ENCODE assay signal across 13 cellular contexts in genomic region chrX:9535101-9535500, GRCh38.
DNase-seq lines count a peak whose midpoint lies in the region; ATAC-seq and TF ChIP-seq lines count a peak whose summit lies in the region.
"Had no signal": no experiment of that assay in that cellular context is flagged by ENCODE, and none has a peak within 500 bp of the region (broad histone marks: within the 10 kb centered on the region; RNA-seq: fewer than 3 reads in every experiment).

No MANE protein-coding gene starts in this region.

- H2AK5ac ChIP-seq in H9 (ENCODE audit: insufficient read length, low read length): no peak overlapping the region

- H3K79me2 ChIP-seq in H9 (ENCODE audit: insufficient read depth, low read length): no peaks in the 10 kb centered on the region; the same call in 1 of the 2 replicates

- H4K5ac ChIP-seq in H9 (ENCODE audit: insufficient read length, low read depth, low read length): no peak overlapping the region

- H2BK12ac ChIP-seq in H9 (ENCODE audit: insufficient read length, low read depth, low read length): no peak overlapping the region

- H3K79me1 ChIP-seq in H9 (ENCODE audit: insufficient read depth, low read depth, low read length, poor library complexity, severe bottlenecking): no peaks in the 10 kb centered on the region

- no peak overlapping the region for H3K23ac ChIP-seq in H9 (ENCODE audit: insufficient read length, low read depth, low read length)

- peak overlapping the region in 2 of 3 experiments; percentile 75 to 81; a peak in 2 of 7 replicates for H3K27ac Mint-ChIP-seq in H9

- peaks cover 29 to 66% of the 10 kb centered on the region in 2 experiments for H3K4me1 Mint-ChIP-seq in H9

- H2BK20ac ChIP-seq in H9 (ENCODE audit: low read depth, low read length, poor library complexity, severe bottlenecking): no peak overlapping the region

- no peak overlapping the region for H2BK120ac ChIP-seq in H9 (ENCODE audit: low read depth, low read length, poor library complexity, severe bottlenecking)

- peaks cover 4 to 6% (median 4%) of the 10 kb centered on the region in 3 experiments; a peak in 6 of 7 replicates for H3K36me3 Mint-ChIP-seq in H9 (ENCODE audit: insufficient read depth in 1 of 3, low read depth in 3 of 3)

- peak overlapping the region; percentile 39; the same call in 1 of the 2 replicates for H3K27ac ChIP-seq in BLaER1
- no peak overlapping the region for H3K27ac ChIP-seq in H9 (ENCODE audit: insufficient read length, low read depth, low read length)
- peak overlapping the region; percentile 0; the same call in 1 of the 2 replicates for H3K27ac ChIP-seq in SJCRH30
- no peak overlapping the region for H3K27ac ChIP-seq in iPS-18a (ENCODE audit: low read length)
- H3K27ac ChIP-seq: Peyer's patch had no signal

- peaks cover 8% of the 10 kb centered on the region; the same call in 1 of the 2 replicates for H3K9me3 ChIP-seq in BLaER1
- H3K9me3 ChIP-seq in H9 (ENCODE audit: control insufficient read depth, low read depth, low read length): no peaks in the 10 kb centered on the region
- H3K9me3 ChIP-seq in SJCRH30 (replicated peaks): no peaks in the 10 kb centered on the region
- no peaks in the 10 kb centered on the region for H3K9me3 ChIP-seq in iPS-18a (ENCODE audit: control insufficient read depth, low read depth, low read length)
- H3K9me3 ChIP-seq: Peyer's patch had no signal

- peaks cover 98% of the 10 kb centered on the region for H4K20me1 ChIP-seq in BLaER1
- no peaks in the 10 kb centered on the region for H4K20me1 ChIP-seq in H9 (ENCODE audit: control insufficient read depth, insufficient read depth, insufficient read length)

- TF ChIP-seq CTCF in H9 (conservative IDR thresholded peaks at IDR 0.05): no peak

- H3K56ac ChIP-seq in H9 (ENCODE audit: insufficient read length, low read depth, low read length): no peak overlapping the region

- H4K91ac ChIP-seq in H9 (ENCODE audit: insufficient read length, low read depth, low read length): no peak overlapping the region

- no peak overlapping the region for H2AFZ ChIP-seq in H9 (ENCODE audit: low read length)

- WGBS in H9 (ENCODE audit: extremely low coverage, insufficient read length, low lambda C conversion rate): no CpG with 5 or more reads among the region's 4 CpGs

- no peak overlapping the region for H3K4ac ChIP-seq in H9 (ENCODE audit: low read depth, low read length)

- H3K9ac ChIP-seq in BLaER1 (peak overlapping the region; percentile 65; the same call in 1 of the 2 replicates), H9 (ENCODE audit: extremely low read depth, insufficient read length, low read length) (no peak overlapping the region), iPS-18a (ENCODE audit: low read length) (no peak overlapping the region)

- H2BK15ac ChIP-seq in H9 (ENCODE audit: low read depth, low read length): no peak overlapping the region

- ATAC-seq in HG03571 (IDR thresholded peaks at IDR 0.05; ENCODE audit: unreplicated experiment) (no peak), HG03095 (IDR thresholded peaks at IDR 0.05; ENCODE audit: unreplicated experiment) (no peak), HG03159 (IDR thresholded peaks at IDR 0.05; ENCODE audit: unreplicated experiment) (no peak)
- ATAC-seq: esophagus mucosa had no signal

- H3K27me3 Mint-ChIP-seq in H9 (ENCODE audit: low read depth): no peaks in the 10 kb centered on the region; the same call in 1 of the 2 replicates

- no peak overlapping the region for H3K18ac ChIP-seq in H9 (ENCODE audit: insufficient read length, low read depth, low read length)

- 0 out of 2 replicates have a peak overlapping the region, but pooled peaks have one; percentile 10 for H3K4me3 ChIP-seq in BLaER1
- no peak overlapping the region for H3K4me3 ChIP-seq in SJCRH30
- H3K4me3 ChIP-seq in iPS-18a (ENCODE audit: low read length): peak overlapping the region; percentile 8
- H3K4me3 ChIP-seq: Peyer's patch had no signal

- H2BK5ac ChIP-seq in H9 (ENCODE audit: insufficient read length, low read length): no peak overlapping the region

- peak overlapping the region; percentile 75 for H3K4me2 ChIP-seq in BLaER1
- H3K4me2 ChIP-seq in H9 (ENCODE audit: insufficient read depth, insufficient read length, low read length): no peak overlapping the region

- no peaks in the 10 kb centered on the region for H3K27me3 ChIP-seq in BLaER1
- no peaks in the 10 kb centered on the region for H3K27me3 ChIP-seq in H9 (ENCODE audit: insufficient read depth, low read length)
- H3K27me3 ChIP-seq in SJCRH30: no peaks in the 10 kb centered on the region
- H3K27me3 ChIP-seq in iPS-18a (ENCODE audit: control insufficient read depth, insufficient read depth, low read length): no peaks in the 10 kb centered on the region
- H3K27me3 ChIP-seq: Peyer's patch had no signal

- H3K36me3 ChIP-seq in BLaER1 (peaks cover 6% of the 10 kb centered on the region), SJCRH30 (no peaks in the 10 kb centered on the region), iPS-18a (ENCODE audit: control insufficient read depth, low read depth, low read length) (no peaks in the 10 kb centered on the region)
- H3K36me3 ChIP-seq: Peyer's patch had no signal

- DNase-seq in H9 (no peak), SJCRH30 (no peak), glomerular visceral epithelial cell (ENCODE audit: extremely low spot score) (no peak)
- DNase-seq: activated T-cell treated with anti-CD3 and anti-CD28 coated beads for 4 hours, DMS53, NCI-H1105 treated with DMSO at 0.1 percent for 48 hours, Peyer's patch had no signal

- no peak overlapping the region for H3T11ph ChIP-seq in H9 (ENCODE audit: low read length)

- H4K8ac ChIP-seq in H9 (replicated peaks; ENCODE audit: insufficient read length, low read depth, low read length): no peak overlapping the region

- no peak overlapping the region for H3K4me3 Mint-ChIP-seq in H9

- H3K23me2 ChIP-seq in H9 (ENCODE audit: insufficient read length, low read depth, low read length, poor library complexity, severe bottlenecking): no peaks in the 10 kb centered on the region

- peaks cover 0 to 55% of the 10 kb centered on the region in 2 experiments; a peak in 2 of 5 replicates for H3K9me3 Mint-ChIP-seq in H9

- H3K14ac ChIP-seq in H9 (ENCODE audit: insufficient read depth, low read length): no peak overlapping the region

- H3K4me1 ChIP-seq in BLaER1 (peaks cover 51% of the 10 kb centered on the region), H9 (ENCODE audit: insufficient read depth, low read length) (peaks cover 3% of the 10 kb centered on the region; the same call in 1 of the 2 replicates), SJCRH30 (peaks cover 54% of the 10 kb centered on the region), iPS-18a (ENCODE audit: control insufficient read depth, low read depth, low read length) (peaks cover 46% of the 10 kb centered on the region)
- H3K4me1 ChIP-seq: Peyer's patch had no signal

Comparison
In these comparisons a context has a peak if more than half of its experiments do, and no peak if none do; other contexts are left out.
1. H3K27ac ChIP-seq: peak in BLaER1 (single experiment) and SJCRH30 (single experiment); none in H9 (single experiment) and iPS-18a (single experiment).